ENCODE assay signal across 8 cellular contexts in genomic region chr5:1724822-1725602, GRCh38.
DNase-seq lines count a peak whose midpoint lies in the region; ATAC-seq and TF ChIP-seq lines count a peak whose summit lies in the region.

No MANE protein-coding gene starts in this region.

- peak in 2 of 3 donors; percentile 28 to 66 for DNase-seq in CD4-positive, CD25-positive, alpha-beta regulatory T cell
- peak; percentile 27 for DNase-seq in RWPE1 (ENCODE audit: low spot score)
- DNase-seq in mucosa of gallbladder (ENCODE audit: low spot score): peak; percentile 10
- no peak for DNase-seq in A172 (ENCODE audit: low spot score)
- no peak for DNase-seq in C1 segment of cervical spinal cord (lab: John Stamatoyannopoulos, UW)

- CTCF ChIA-PET in RWPE1 (lab: Yijun Ruan, JAX): interaction anchor here (0.6 kb wide), 1 partner anchor 479 kb away, joined by 3 read pairs; no protein-coding TSS in a partner anchor

- WGBS in ectodermal cell, 2 experiments: 31 to 40% methylated on average over 41 of the region's 41 CpGs

- no peak for TF ChIP-seq CTCF in RWPE1 (conservative IDR thresholded peaks at IDR 0.05; ENCODE audit: low read depth)

- no peaks in the 10 kb centered on the region for H3K36me3 ChIP-seq in CD4-positive, CD25-positive, alpha-beta regulatory T cell (ENCODE audit: control insufficient read depth, insufficient read depth, low read length)
- no peaks in the 10 kb centered on the region for H3K36me3 ChIP-seq in ectodermal cell (ENCODE audit: control insufficient read depth, insufficient read depth, low read length)

- POLR2A ChIA-PET in RWPE1 (lab: Yijun Ruan, JAX; ENCODE audit: low non-redundant PET): no interaction called here

- peaks cover 10% of the 10 kb centered on the region for H3K27me3 Mint-ChIP-seq in CD4-positive, CD25-positive, alpha-beta regulatory T cell

- peak overlapping the region in 2 of 3 donors; percentile 52 to 81 for H3K27ac Mint-ChIP-seq in CD4-positive, CD25-positive, alpha-beta regulatory T cell

- H3K4me3 ChIP-seq in CD4-positive, CD25-positive, alpha-beta regulatory T cell (ENCODE audit: low read depth, low read length): peak overlapping the region; percentile 26
- H3K4me3 ChIP-seq in ectodermal cell (ENCODE audit: insufficient read depth, low read depth, low read length): peak overlapping the region; percentile 9

- ATAC-seq in CD4-positive, CD25-positive, alpha-beta regulatory T cell (ENCODE audit: low read depth in 2 of 2): peak; percentile 50 to 73
- ATAC-seq in GM19324 (IDR thresholded peaks at IDR 0.05; ENCODE audit: low FRiP score, unreplicated experiment) (no peak), HG03025 (IDR thresholded peaks at IDR 0.05; ENCODE audit: low FRiP score, unreplicated experiment) (no peak)

- H3K4me1 ChIP-seq in CD4-positive, CD25-positive, alpha-beta regulatory T cell (ENCODE audit: control insufficient read depth, insufficient read depth, low read length, poor library complexity, severe bottlenecking): no peaks in the 10 kb centered on the region
- peaks cover 5% of the 10 kb centered on the region for H3K4me1 ChIP-seq in ectodermal cell (ENCODE audit: control insufficient read depth, insufficient read depth, low read length)

- H3K9me3 ChIP-seq in CD4-positive, CD25-positive, alpha-beta regulatory T cell (ENCODE audit: control insufficient read depth in 2 of 2, low read length in 2 of 2): no peaks in the 10 kb centered on the region
- H3K9me3 ChIP-seq in ectodermal cell (ENCODE audit: control insufficient read depth, low read length): no peaks in the 10 kb centered on the region

- H3K4me1 Mint-ChIP-seq in CD4-positive, CD25-positive, alpha-beta regulatory T cell: peaks cover 0 to 14% (median 0%) of the 10 kb centered on the region in 4 donors

- no peak overlapping the region for H3K27ac ChIP-seq in CD4-positive, CD25-positive, alpha-beta regulatory T cell (ENCODE audit: insufficient read depth, low read length, poor library complexity, severe bottlenecking)
- H3K27ac ChIP-seq in RWPE1: no peak overlapping the region
- H3K27ac ChIP-seq in ectodermal cell (ENCODE audit: insufficient read depth, low read depth, low read length, poor library complexity, severe bottlenecking): no peak overlapping the region

- peak overlapping the region; percentile 73 to 88 (median 82) for H3K4me3 Mint-ChIP-seq in CD4-positive, CD25-positive, alpha-beta regulatory T cell

- H3K27me3 ChIP-seq in CD4-positive, CD25-positive, alpha-beta regulatory T cell (ENCODE audit: control insufficient read depth, insufficient read depth, low read length): no peaks in the 10 kb centered on the region
- peaks cover 23% of the 10 kb centered on the region for H3K27me3 ChIP-seq in ectodermal cell (ENCODE audit: control insufficient read depth, insufficient read depth, low read length, poor library complexity, severe bottlenecking)

- H3K9me3 Mint-ChIP-seq in CD4-positive, CD25-positive, alpha-beta regulatory T cell: peaks cover 0 to 11% (median 0%) of the 10 kb centered on the region in 7 donors

- H3K36me3 Mint-ChIP-seq in CD4-positive, CD25-positive, alpha-beta regulatory T cell: peaks cover 5% of the 10 kb centered on the region

Comparison
In these comparisons a context has a peak if more than half of its experiments do, and no peak if none do; other contexts are left out.
1. ATAC-seq: peak in CD4-positive, CD25-positive, alpha-beta regulatory T cell (2 of 2); none in GM19324 (single experiment) and HG03025 (single experiment).
2. DNase-seq: peak in CD4-positive, CD25-positive, alpha-beta regulatory T cell (2 of 3), RWPE1 (single experiment) and mucosa of gallbladder (single experiment); none in A172 (single experiment) and C1 segment of cervical spinal cord (0 of 14).